ENCODE assay signal across 8 cellular contexts in the genomic region with DNA sequence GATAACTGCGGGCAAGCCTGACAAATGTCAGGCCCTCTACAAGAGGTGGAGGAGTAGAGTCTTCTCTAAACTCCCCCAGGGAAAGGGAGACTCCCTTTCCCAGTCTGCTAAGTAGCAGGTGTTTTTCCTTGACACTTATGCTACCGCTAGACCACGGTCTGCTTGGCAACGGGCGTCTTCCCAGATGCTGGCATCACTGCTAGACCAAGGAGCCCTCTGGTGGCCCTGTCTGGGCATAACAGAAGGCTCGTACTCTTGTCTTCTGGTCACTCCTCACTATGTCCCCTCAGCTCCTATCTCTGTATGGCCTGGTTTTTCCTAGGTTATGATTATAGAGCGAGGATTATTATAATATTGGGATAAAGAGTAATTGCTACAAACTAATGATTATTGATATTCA. TPM values are rescaled to one million over a fixed set of nuclear protein-coding genes. Genes with fewer than 3 reads are reported as not detected.
DNase-seq lines count a peak whose midpoint lies in the region; FAIRE-seq and TF ChIP-seq lines count a peak whose summit lies in the region.
"Not testable (repeated sequence)": the region's sequence is repeated elsewhere in the genome, so short reads cannot be mapped to it uniquely, and the experiment has no call there.

No MANE protein-coding gene starts in this region.

- H3K4me3 ChIP-seq in HEK293 (ENCODE audit: low read depth, low read length); PC-9; left ventricle myocardium inferior; tibial artery: not testable (repeated sequence)

- intact Hi-C loops in PC-9 (cut with micrococcal nuclease; ENCODE audit: unreplicated experiment): loop anchor here (10.0 kb wide), 1 partner anchor 382 kb away; no protein-coding TSS in a partner anchor
- intact Hi-C loops in left ventricle myocardium inferior (cut with micrococcal nuclease); tibial artery (cut with DNase I; ENCODE audit: low total_unique reads): not testable (repeated sequence)

- not testable (repeated sequence) for H3K79me2 ChIP-seq in PC-9 (ENCODE audit: low read depth)

- BruUV-seq in PC-9 (replicated peaks; lab: Mats Ljungman, UMichigan): not testable (repeated sequence)

- not testable (repeated sequence) for H3K9me2 ChIP-seq in PC-9 (ENCODE audit: insufficient read depth)

- H3K36me3 ChIP-seq in HEK293 (ENCODE audit: control insufficient read depth in 2 of 2, insufficient read depth in 1 of 2, low read length in 2 of 2) (peaks cover 0 to 33% of the 10 kb centered on the region in 2 experiments; a peak in 1 of 3 replicates), left ventricle myocardium inferior (peaks cover 51% of the 10 kb centered on the region), tibial artery (peaks cover 32 to 82% (median 46%) of the 10 kb centered on the region in 3 donors)
- H3K36me3 ChIP-seq in PC-9 (ENCODE audit: low read depth): not testable (repeated sequence)

- not testable (repeated sequence) for DNase-seq in D721Med (ENCODE audit: insufficient read length, low spot score); tibial artery
- DNase-seq in PC-9 (peak in 1 of 2 experiments; percentile 55), activated T-cell treated with anti-CD3 and anti-CD28 coated beads for 48 hours (ENCODE audit: low read depth) (peak; percentile 12), dermis blood vessel endothelial cell (peak; percentile 49), left ventricle myocardium inferior (peak; percentile 63), occipital lobe (lab: John Stamatoyannopoulos, UW) (peak; percentile 9)

- not testable (repeated sequence) for H3K4me2 ChIP-seq in PC-9

- not testable (repeated sequence) for FAIRE-seq in D721Med (lab: Jason Lieb, UNC)

- H3K27ac ChIP-seq in HEK293 (ENCODE audit: extremely low read depth, low read depth, low read length); PC-9; left ventricle myocardium inferior (replicated peaks); tibial artery: not testable (repeated sequence)

- not testable (repeated sequence) for H3K27me3 ChIP-seq in PC-9 (ENCODE audit: insufficient read depth, low read depth); left ventricle myocardium inferior (ENCODE audit: low read depth); tibial artery

- not testable (repeated sequence) for H3F3A ChIP-seq in PC-9 (ENCODE audit: insufficient read depth, low read depth)

- not testable (repeated sequence) for H3K9me3 ChIP-seq in HEK293 (ENCODE audit: control insufficient read depth, insufficient read depth, low read depth, low read length); PC-9 (ENCODE audit: insufficient read depth, low read depth); left ventricle myocardium inferior (replicated peaks); tibial artery

- TF ChIP-seq CTCF in D721Med (IDR thresholded peaks at IDR 0.05; ENCODE audit: insufficient read depth, missing control alignments) (peak; percentile 16), PC-9 (conservative IDR thresholded peaks at IDR 0.05) (peak; percentile 70), left ventricle myocardium inferior (IDR thresholded peaks at IDR 0.05; ENCODE audit: borderline replicate concordance) (peak; percentile 65), tibial artery (IDR thresholded peaks at IDR 0.05) (peak; percentile 29 to 44)
- TF ChIP-seq CTCF in HEK293 (tag by site-specific recombination; IDR thresholded peaks at IDR 0.05): not testable (repeated sequence)

- H4K20me1 ChIP-seq in PC-9 (ENCODE audit: insufficient read depth): not testable (repeated sequence)

- POLR2A ChIA-PET in HEK293 (lab: Yijun Ruan, JAX): interaction anchor here (0.6 kb wide), 1 partner anchor 273 kb away, joined by 3 read pairs; no protein-coding TSS in a partner anchor
- POLR2A ChIA-PET in PC-9 (lab: Charles Lee; ENCODE audit: unreplicated experiment): not testable (repeated sequence)

- H2AFZ ChIP-seq in PC-9: not testable (repeated sequence)

- CTCF ChIA-PET in HEK293 (lab: Yijun Ruan, JAX) (interaction anchor here (1.2 to 3.0 kb wide), 3 partner anchors 139 to 230 kb away, joined by 4 to 23 read pairs (median 16); no protein-coding TSS in a partner anchor), PC-9 (lab: Charles Lee) (interaction anchor here (0.6 to 0.9 kb wide), 2 partner anchors 171 to 230 kb away, joined by 3 read pairs; no protein-coding TSS in a partner anchor)

- H3K4me1 ChIP-seq in HEK293 (ENCODE audit: control insufficient read depth, insufficient read depth, low read length); PC-9 (replicated peaks; ENCODE audit: insufficient read depth): not testable (repeated sequence)
- peaks cover 72% of the 10 kb centered on the region for H3K4me1 ChIP-seq in left ventricle myocardium inferior
- H3K4me1 ChIP-seq in tibial artery: peaks cover 0 to 41% (median 29%) of the 10 kb centered on the region in 4 donors

TF ChIP-seq in HEK293, 187 proteins besides CTCF, POLR2A, EP300 and RAD21:
- TF ChIP-seq ZNF654 (tag by site-specific recombination; IDR thresholded peaks at IDR 0.05; ENCODE audit: low read depth): peak; percentile 20; the same call in 1 of the 2 replicates

RNA-seq across cellular contexts. Expression of a gene that starts 33.6 kb away (rescaled TPM):
- total RNA-seq in PC-9 (2021): 21.0 and 26.1 TPM in 2 replicates
- total RNA-seq in dermis blood vessel endothelial cell: 29.3 and 44.2 TPM in 2 replicates
- 22.0 TPM for total RNA-seq in left ventricle myocardium inferior
- total RNA-seq in occipital lobe: 34.9 TPM

RNA-seq across cellular contexts. Expression of a gene that starts 33.7 kb away (rescaled TPM):
- total RNA-seq in PC-9 (2021) (17.4 and 17.9 TPM in 2 replicates), dermis blood vessel endothelial cell (14.9 and 23.0 TPM in 2 replicates), left ventricle myocardium inferior (9.2 TPM), occipital lobe (18.9 TPM)
